ENCODE assay signal across 18 cellular contexts in the genomic region with DNA sequence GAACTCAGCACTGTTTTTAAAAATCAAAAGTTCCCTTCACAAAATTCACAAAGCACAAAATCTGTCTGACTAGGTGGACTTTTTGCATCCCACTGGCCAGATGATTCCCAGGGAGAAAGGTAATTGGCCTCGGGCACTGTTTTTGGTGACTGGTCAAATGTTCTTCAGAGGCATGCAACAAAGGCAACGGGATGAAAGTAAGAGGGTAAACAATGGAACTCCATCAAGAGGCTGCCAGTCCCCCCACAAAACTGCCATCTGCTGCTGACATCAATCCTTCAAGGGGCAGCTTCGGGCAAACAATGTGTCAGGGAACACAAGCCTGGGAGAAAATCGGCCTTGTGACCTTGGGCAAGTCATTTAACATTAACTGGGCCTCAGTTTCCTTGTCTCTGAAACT.
"Had no signal": no experiment of that assay in that cellular context is flagged by ENCODE, and none has a peak within 500 bp of the region (broad histone marks: within the 10 kb centered on the region; RNA-seq: fewer than 3 reads in every experiment).

No MANE protein-coding gene starts in this region.

- H3K27ac Mint-ChIP-seq: activated naive CD4-positive, alpha-beta T cell treated with anti-CD3 and anti-CD28 coated beads, Interleukin-2, amount 10 ng/mL, durations not matched to agents 7 days and 5 days had no signal

- H3K9me3 ChIP-seq: ascending aorta, prostate gland, right lobe of liver, transverse colon had no signal

- H3K27me3 ChIP-seq: ascending aorta, right lobe of liver, transverse colon had no signal

- H3K36me3 Mint-ChIP-seq: activated naive CD4-positive, alpha-beta T cell treated with anti-CD3 and anti-CD28 coated beads, Interleukin-2, amount 10 ng/mL, durations not matched to agents 7 days and 5 days; naive B cell had no signal

- ATAC-seq: activated CD4-positive, CD25-positive, alpha-beta regulatory T cell treated with anti-CD3 and anti-CD28 coated beads, Interleukin-2, amount 50 U/mL, for 24 hours; esophagus mucosa; left lobe of liver; right lobe of liver had no signal

- H3K27ac ChIP-seq: ascending aorta, cardiac muscle cell, prostate gland, right lobe of liver, transverse colon had no signal

- DNase-seq: activated CD4-positive, alpha-beta T cell treated with anti-CD3 and anti-CD28 coated beads, Interleukin-2, amount 50 U/mL, for 1 hour; activated naive CD4-positive, alpha-beta T cell treated with anti-CD3 and anti-CD28 coated beads, Interleukin-2, amount 10 ng/mL, durations not matched to agents 7 days and 5 days; naive B cell; occipital lobe; right lobe of liver; stimulated activated CD4-positive, alpha-beta T cell treated with anti-CD3 and anti-CD28 coated beads, Interleukin-4, amount 100 ng/mL, for 4 hours; stimulated activated CD8-positive, alpha-beta memory T cell treated with anti-CD3 and anti-CD28 coated beads, Interleukin-4, amount 100 ng/mL, for 48 hours; stimulated activated naive CD4-positive, alpha-beta T cell treated with Interleukin-2 at 50 U/mL for 16 hours; substantia nigra; T1000; transverse colon had no signal

- H3K4me3 Mint-ChIP-seq: activated naive CD4-positive, alpha-beta T cell treated with anti-CD3 and anti-CD28 coated beads, Interleukin-2, amount 10 ng/mL, durations not matched to agents 7 days and 5 days; naive B cell had no signal

- H3K4me2 ChIP-seq: smooth muscle cell had no signal

- H3K4me1 ChIP-seq: prostate gland had no signal

- H3K9me3 Mint-ChIP-seq: activated naive CD4-positive, alpha-beta T cell treated with anti-CD3 and anti-CD28 coated beads, Interleukin-2, amount 10 ng/mL, durations not matched to agents 7 days and 5 days had no signal

- H3K36me3 ChIP-seq: ascending aorta, cardiac muscle cell, prostate gland, right lobe of liver, transverse colon had no signal

- H3K4me3 ChIP-seq: ascending aorta, cardiac muscle cell, prostate gland, right lobe of liver, smooth muscle cell, transverse colon had no signal
